Comparison of ENCODE assay signal across 9 cellular contexts in genomic region chr1:2523891-2524609, GRCh38. TPM values are rescaled to one million over a fixed set of nuclear protein-coding genes. Genes with fewer than 3 reads are reported as not detected.
DNase-seq lines count a peak whose midpoint lies in the region; ATAC-seq and TF ChIP-seq lines count a peak whose summit lies in the region.
"Had no signal": no experiment of that assay in that cellular context is flagged by ENCODE, and none has a peak within 500 bp of the region (broad histone marks: within the 10 kb centered on the region; RNA-seq: fewer than 3 reads in every experiment).

No MANE protein-coding gene starts in this region.

- peaks cover 11% of the 10 kb centered on the region for H3K27me3 Mint-ChIP-seq in activated T-helper 2 cell treated with anti-CD3 and anti-CD28 coated beads, Interferon-gamma antibody, Interleukin-2, Interleukin-4, amounts not matched to agents 10 μg/mL and 5 μg/mL and 100 μg/mL, durations not matched to agents 14 hours and 24 hours and 36 hours (ENCODE audit: low read depth)

- H3K27ac Mint-ChIP-seq in activated T-helper 2 cell treated with anti-CD3 and anti-CD28 coated beads, Interferon-gamma antibody, Interleukin-2, Interleukin-4, amounts not matched to agents 10 μg/mL and 5 μg/mL and 100 μg/mL, durations not matched to agents 14 hours and 24 hours and 36 hours: peak overlapping the region; percentile 87

- intact Hi-C loops in activated T-helper 2 cell treated with anti-CD3 and anti-CD28 coated beads, Interferon-gamma antibody, Interleukin-2, Interleukin-4, amounts not matched to agents 10 μg/mL and 5 μg/mL and 100 μg/mL, durations not matched to agents 14 hours and 24 hours and 36 hours (cut with micrococcal nuclease): loop anchor here (10.0 kb wide), 1 partner anchor 209 kb away; no protein-coding TSS in a partner anchor
- intact Hi-C loops in posterior vena cava (cut with DNase I): no loop called here

- H3K4me3 Mint-ChIP-seq in activated T-helper 2 cell treated with anti-CD3 and anti-CD28 coated beads, Interferon-gamma antibody, Interleukin-2, Interleukin-4, amounts not matched to agents 10 μg/mL and 5 μg/mL and 100 μg/mL, durations not matched to agents 14 hours and 24 hours and 36 hours (ENCODE audit: low read depth): peak overlapping the region; percentile 78

- DNase-seq in BJ (ENCODE audit: low read depth) (no peak), NT2/D1 (ENCODE audit: low read depth, low spot score) (no peak), NCI-H82 treated with DMSO at 0.1 percent for 48 hours (lab: John Stamatoyannopoulos, UW; ENCODE audit: unreplicated experiment) (no peak), posterior vena cava (ENCODE audit: low spot score) (no peak), MV-4-11 (lab: John Stamatoyannopoulos, UW) (no peak)
- peak; percentile 51 for DNase-seq in activated T-helper 2 cell treated with anti-CD3 and anti-CD28 coated beads, Interferon-gamma antibody, Interleukin-2, Interleukin-4, amounts not matched to agents 10 μg/mL and 5 μg/mL and 100 μg/mL, durations not matched to agents 14 hours and 24 hours and 36 hours (ENCODE audit: low spot score)
- DNase-seq: NCI-H226 had no signal

- no peak for ATAC-seq in GM18867 (IDR thresholded peaks at IDR 0.05; ENCODE audit: unreplicated experiment)

- H3K36me3 Mint-ChIP-seq in activated T-helper 2 cell treated with anti-CD3 and anti-CD28 coated beads, Interferon-gamma antibody, Interleukin-2, Interleukin-4, amounts not matched to agents 10 μg/mL and 5 μg/mL and 100 μg/mL, durations not matched to agents 14 hours and 24 hours and 36 hours (ENCODE audit: low read depth): peaks cover 23% of the 10 kb centered on the region

- H3K4me1 ChIP-seq in NT2/D1 (ENCODE audit: insufficient read depth, insufficient read length): peaks cover 20% of the 10 kb centered on the region
- peaks cover 38% of the 10 kb centered on the region for H3K4me1 ChIP-seq in mononuclear cell (ENCODE audit: insufficient read depth, low read length)

- H3K9me3 ChIP-seq in NT2/D1 (ENCODE audit: insufficient read depth, low read length) (no peaks in the 10 kb centered on the region), mononuclear cell (ENCODE audit: low read depth, low read length) (no peaks in the 10 kb centered on the region)

- H3K36me3 ChIP-seq in BJ (ENCODE audit: control insufficient read depth, insufficient read depth, low read length) (peaks cover 14% of the 10 kb centered on the region), NT2/D1 (ENCODE audit: insufficient read depth, insufficient read length, low read length) (peaks cover 36% of the 10 kb centered on the region)

- TF ChIP-seq CTCF in BJ (IDR thresholded peaks at IDR 0.05; ENCODE audit: insufficient read depth, low read depth, low read length): 0 out of 2 replicates have a peak, but pooled peaks have one; percentile 9

- peak overlapping the region; percentile 21 for H3K9ac ChIP-seq in NT2/D1 (ENCODE audit: insufficient read length, low read depth)

- H3K4me1 Mint-ChIP-seq in activated T-helper 2 cell treated with anti-CD3 and anti-CD28 coated beads, Interferon-gamma antibody, Interleukin-2, Interleukin-4, amounts not matched to agents 10 μg/mL and 5 μg/mL and 100 μg/mL, durations not matched to agents 14 hours and 24 hours and 36 hours (ENCODE audit: low read depth): peaks cover 31% of the 10 kb centered on the region

- no peaks in the 10 kb centered on the region for H3K9me3 Mint-ChIP-seq in activated T-helper 2 cell treated with anti-CD3 and anti-CD28 coated beads, Interferon-gamma antibody, Interleukin-2, Interleukin-4, amounts not matched to agents 10 μg/mL and 5 μg/mL and 100 μg/mL, durations not matched to agents 14 hours and 24 hours and 36 hours

- no peaks in the 10 kb centered on the region for H3K27me3 ChIP-seq in BJ (ENCODE audit: control insufficient read depth, insufficient read depth, low read length)
- peaks cover 25% of the 10 kb centered on the region for H3K27me3 ChIP-seq in NT2/D1 (ENCODE audit: insufficient read depth, insufficient read length)
- H3K27me3 ChIP-seq in mononuclear cell (ENCODE audit: insufficient read depth, low read length): peaks cover 12% of the 10 kb centered on the region

- H3K4me3 ChIP-seq in BJ (ENCODE audit: low read depth, low read length) (no peak overlapping the region), NT2/D1 (ENCODE audit: insufficient read length, low read depth) (no peak overlapping the region), mononuclear cell (ENCODE audit: low read length) (peak overlapping the region; percentile 5)

- POLR2A ChIA-PET in BJ (lab: Charles Lee): no interaction called here

- CTCF ChIA-PET in BJ (lab: Yijun Ruan, JAX): interaction anchor here (1.4 kb wide), 1 partner anchor 16 kb away, joined by 3 read pairs; no protein-coding TSS in a partner anchor

RNA-seq across cellular contexts. Expression of gene PANK4, which starts 2.3 kb away (rescaled TPM):
- 13.3 and 17.1 TPM in 2 replicates for polyA plus RNA-seq in BJ (2011; rRNA removed)
- 23.8 and 42.0 TPM in 2 replicates for polyA minus RNA-seq in BJ (2011; rRNA and poly(A)+ RNA removed)
- total RNA-seq in activated T-helper 2 cell treated with anti-CD3 and anti-CD28 coated beads, Interferon-gamma antibody, Interleukin-2, Interleukin-4, amounts not matched to agents 10 μg/mL and 5 μg/mL and 100 μg/mL, durations not matched to agents 14 hours and 24 hours and 36 hours: 49.1 and 52.2 TPM in 2 replicates
- total RNA-seq in mononuclear cell (33.5 TPM), posterior vena cava (10 to 100 TPM; 17.4 to 18.6 TPM)

RNA-seq across cellular contexts. Expression of gene HES5, which starts 6.0 kb away (rescaled TPM):
- not detected in 2 replicates for polyA plus RNA-seq in BJ (2011; rRNA removed)
- polyA minus RNA-seq in BJ (2011; rRNA and poly(A)+ RNA removed): not detected in 2 replicates
- total RNA-seq in activated T-helper 2 cell treated with anti-CD3 and anti-CD28 coated beads, Interferon-gamma antibody, Interleukin-2, Interleukin-4, amounts not matched to agents 10 μg/mL and 5 μg/mL and 100 μg/mL, durations not matched to agents 14 hours and 24 hours and 36 hours: not detected in 2 replicates
- total RNA-seq in mononuclear cell (not detected), posterior vena cava (under 1 TPM; 0.24 to 0.32 TPM)

RNA-seq across cellular contexts. Expression of gene TNFRSF14, which starts 32.1 kb away (rescaled TPM):
- 11.8 and 19.3 TPM in 2 replicates for polyA plus RNA-seq in BJ (2011; rRNA removed)
- 10.3 and 11.1 TPM in 2 replicates for polyA minus RNA-seq in BJ (2011; rRNA and poly(A)+ RNA removed)
- total RNA-seq in activated T-helper 2 cell treated with anti-CD3 and anti-CD28 coated beads, Interferon-gamma antibody, Interleukin-2, Interleukin-4, amounts not matched to agents 10 μg/mL and 5 μg/mL and 100 μg/mL, durations not matched to agents 14 hours and 24 hours and 36 hours: 191 and 199 TPM in 2 replicates
- total RNA-seq in mononuclear cell (127 TPM), posterior vena cava (10 to 100 TPM; 37.7 to 63.6 TPM)

RNA-seq across cellular contexts. Expression of gene PLCH2, which starts 48.0 kb away (rescaled TPM):
- polyA plus RNA-seq in BJ (2011; rRNA removed): 0.06 TPM in 2 replicates
- 0.10 TPM in 1 of 2 replicates, not detected in the other for polyA minus RNA-seq in BJ (2011; rRNA and poly(A)+ RNA removed)
- 2.6 and 2.8 TPM in 2 replicates for total RNA-seq in activated T-helper 2 cell treated with anti-CD3 and anti-CD28 coated beads, Interferon-gamma antibody, Interleukin-2, Interleukin-4, amounts not matched to agents 10 μg/mL and 5 μg/mL and 100 μg/mL, durations not matched to agents 14 hours and 24 hours and 36 hours
- 4.7 TPM for total RNA-seq in mononuclear cell
- total RNA-seq in posterior vena cava: 1 to 10 TPM in 1 of 2 donors, under 1 TPM in 1; 0.33 to 1.0 TPM
